ENCODE assay signal across 8 cellular contexts in genomic region chr10:119313645-119314044, GRCh38.
DNase-seq lines count a peak whose midpoint lies in the region; ATAC-seq, FAIRE-seq and TF ChIP-seq lines count a peak whose summit lies in the region.

No MANE protein-coding gene starts in this region.

- peaks cover 6% of the 10 kb centered on the region; the same call in 1 of the 2 replicates for H3K23me2 ChIP-seq in H1 (ENCODE audit: low read depth, low read length)

- H2AK5ac ChIP-seq in H1 (ENCODE audit: low read depth, low read length), result no peak overlapping the region

- no peak overlapping the region for H2AFZ ChIP-seq in H1 (ENCODE audit: low read length)

- no peak for FAIRE-seq in H1 (lab: Jason Lieb, UNC)

- H2BK12ac ChIP-seq in H1 (ENCODE audit: low read depth, low read length), result no peak overlapping the region

- H2BK20ac ChIP-seq in H1 (ENCODE audit: low read length), result no peak overlapping the region

- no peak for TF ChIP-seq RAD21 in H1 (IDR thresholded peaks at IDR 0.05 in 1 of 2, conservative IDR thresholded peaks at IDR 0.05 in 1 of 2; ENCODE audit: low read depth in 2 of 2, low read length in 2 of 2)

- CTCF ChIA-PET in H1 (lab: Charles Lee; ENCODE audit: partially characterized antibody), result interaction anchor here (1.0 to 1.3 kb wide), 3 partner anchors 39 to 104 kb away, joined by 3 read pairs; no protein-coding TSS in a partner anchor

- no peak for TF ChIP-seq POLR2A in Peyer's patch (IDR thresholded peaks at IDR 0.05)
- TF ChIP-seq POLR2A in H1 (IDR thresholded peaks at IDR 0.05; ENCODE audit: control extremely low read depth in 1 of 2, low read depth in 2 of 2, low read length in 2 of 2), result no peak

- H4K5ac ChIP-seq in H1 (ENCODE audit: insufficient read length, low read depth, low read length), result no peak overlapping the region

- no peak overlapping the region for H3K56ac ChIP-seq in H1 (replicated peaks; ENCODE audit: insufficient read length, low read depth, low read length)

- H3K4me2 ChIP-seq in H1 (ENCODE audit: insufficient read depth in 1 of 2, low read depth in 2 of 2, low read length in 2 of 2), result no peak overlapping the region

- no peak overlapping the region for H3K18ac ChIP-seq in H1 (ENCODE audit: extremely low read depth, low read length)

- H2BK5ac ChIP-seq in H1 (ENCODE audit: low read depth, low read length), result no peak overlapping the region

- ATAC-seq in GM18861 (IDR thresholded peaks at IDR 0.05; ENCODE audit: unreplicated experiment) (peak; percentile 64), HG02678 (IDR thresholded peaks at IDR 0.05; ENCODE audit: unreplicated experiment) (peak; percentile 67)

- TF ChIP-seq EP300 in H1 (IDR thresholded peaks at IDR 0.05; ENCODE audit: borderline replicate concordance in 1 of 2, low read depth in 2 of 2, low read length in 2 of 2), result no peak

- H3K4me1 ChIP-seq in Peyer's patch (peaks cover 0 to 31% (median 25%) of the 10 kb centered on the region in 4 donors), H1 (replicated peaks in 1 of 4; ENCODE audit: control insufficient read depth in 3 of 4, insufficient read depth in 4 of 4, low read length in 3 of 4) (peaks cover 11 to 27% (median 19%) of the 10 kb centered on the region in 4 experiments)

- no peaks in the 10 kb centered on the region for H3K79me1 ChIP-seq in H1 (ENCODE audit: low read depth, low read length)

- H3K79me2 ChIP-seq in H1 (ENCODE audit: control insufficient read depth in 1 of 2, insufficient read depth in 2 of 2, low read length in 2 of 2), result no peaks in the 10 kb centered on the region

- H4K8ac ChIP-seq in H1 (ENCODE audit: extremely low read depth, insufficient read depth, low read length), result no peak overlapping the region

- 94% methylated on average over 7 of the region's 7 CpGs; no CpG with 5 or more reads in 1 of the 2 experiments for WGBS in H1 (ENCODE audit: extremely low coverage in 1 of 2, insufficient coverage in 1 of 2, insufficient read length in 1 of 2, insufficient replicate concordance in 2 of 2, low coverage in 1 of 2, low lambda C conversion rate in 2 of 2, missing lambda C conversion rate in 1 of 2), 2 experiments

- H3K27me3 ChIP-seq in Peyer's patch (no peaks in the 10 kb centered on the region), H1 (replicated peaks in 1 of 4; ENCODE audit: control insufficient read depth in 3 of 4, extremely low read depth in 1 of 4, insufficient read depth in 3 of 4, low read length in 3 of 4) (no peaks in the 10 kb centered on the region)

- no peak for TF ChIP-seq CTCF in Peyer's patch (IDR thresholded peaks at IDR 0.05)
- TF ChIP-seq CTCF in H1 (IDR thresholded peaks at IDR 0.05; ENCODE audit: control extremely low read depth in 1 of 3, insufficient read depth in 1 of 3, low read depth in 1 of 3, low read length in 3 of 3), result no peak

- H3K14ac ChIP-seq in H1 (ENCODE audit: insufficient read length), result no peak overlapping the region

- H3K4ac ChIP-seq in H1 (replicated peaks; ENCODE audit: insufficient read length, low read depth, low read length), result no peak overlapping the region

- H3K36me3 ChIP-seq in Peyer's patch (no peaks in the 10 kb centered on the region), H1 (ENCODE audit: control insufficient read depth in 2 of 4, insufficient read depth in 4 of 4, low read length in 3 of 4) (no peaks in the 10 kb centered on the region)

- H3K4me3 ChIP-seq in Peyer's patch (no peak overlapping the region), H1 (ENCODE audit: extremely low read depth in 1 of 4, insufficient read depth in 2 of 4, low read depth in 3 of 4, low read length in 4 of 4) (no peak overlapping the region)

- H3K27ac ChIP-seq in Peyer's patch, result peak overlapping the region in 3 of 4 donors; percentile 10 to 51 (median 40)
- no peak overlapping the region for H3K27ac ChIP-seq in H1 (ENCODE audit: low read depth, low read length)

- no peak overlapping the region for H2BK120ac ChIP-seq in H1 (replicated peaks; ENCODE audit: low read depth, low read length)

- H3K9me3 ChIP-seq in Peyer's patch, result no peaks in the 10 kb centered on the region
- no peaks in the 10 kb centered on the region for H3K9me3 ChIP-seq in H1 (ENCODE audit: insufficient read depth in 2 of 2, low read depth in 1 of 2, low read length in 1 of 2)

- peaks cover 0 to 5% of the 10 kb centered on the region in 2 experiments for H4K20me1 ChIP-seq in H1 (replicated peaks in 1 of 2; ENCODE audit: control insufficient read depth in 1 of 2, insufficient read depth in 2 of 2, low read length in 2 of 2)

- peak in 2 of 3 donors; percentile 57 to 74 for DNase-seq in Peyer's patch
- DNase-seq in H1 (ENCODE audit: low read depth in 1 of 2, low spot score in 2 of 2), result no peak
- no peak for DNase-seq in amygdala (lab: John Stamatoyannopoulos, UW)
- DNase-seq in ureter (ENCODE audit: low spot score), result no peak
- no peak for DNase-seq in RKO (ENCODE audit: low spot score)
- no peak for DNase-seq in kidney glomerular epithelial cell (lab: John Stamatoyannopoulos, UW)

- H2BK15ac ChIP-seq in H1 (ENCODE audit: low read length), result 0 out of 2 replicates have a peak overlapping the region, but pooled peaks have one; percentile 12

- no peak overlapping the region for H3K9ac ChIP-seq in H1 (replicated peaks in 1 of 4; ENCODE audit: extremely low read depth in 1 of 4, low read depth in 3 of 4, low read length in 3 of 4)

- POLR2A ChIA-PET in H1 (lab: Charles Lee; ENCODE audit: partially characterized antibody), result no interaction called here

- no peak overlapping the region for H3K23ac ChIP-seq in H1 (ENCODE audit: insufficient read length)

- H4K91ac ChIP-seq in H1 (replicated peaks; ENCODE audit: insufficient read length, low read length), result no peak overlapping the region

TF ChIP-seq in H1, 55 proteins besides CTCF, POLR2A, EP300 and RAD21:
- TF ChIP-seq EZH2 (IDR thresholded peaks at IDR 0.05; ENCODE audit: low read depth, low read length, severe bottlenecking) (no peak), ATF2 (IDR thresholded peaks at IDR 0.05; ENCODE audit: low read length) (no peak), RXRA (IDR thresholded peaks at IDR 0.05; ENCODE audit: insufficient read depth, low read depth, low read length) (no peak), RBBP5 (IDR thresholded peaks at IDR 0.05; ENCODE audit: borderline replicate concordance, low read depth, low read length) (no peak), KDM4A (IDR thresholded peaks at IDR 0.05; ENCODE audit: low read depth, low read length, severe bottlenecking) (no peak), GTF2F1 (IDR thresholded peaks at IDR 0.05; ENCODE audit: borderline replicate concordance, low read depth, low read length) (no peak), SP4 (IDR thresholded peaks at IDR 0.05; ENCODE audit: low read length) (no peak), CBX5 (IDR thresholded peaks at IDR 0.05; ENCODE audit: low read depth, low read length) (no peak)

Comparison
In these comparisons a context has a peak if more than half of its experiments do, and no peak if none do; other contexts are left out.
1. DNase-seq: peak in Peyer's patch (2 of 3); none in H1 (0 of 2), amygdala (0 of 56), ureter (single experiment), RKO (single experiment) and kidney glomerular epithelial cell (single experiment).